In genomic region chr15:25724899-25725298, GRCh38 we compare ENCODE assay signal across 26 cellular contexts.
"Had no signal": no experiment of that assay in that cellular context is flagged by ENCODE, and none has a peak within 500 bp of the region (broad histone marks: within the 10 kb centered on the region; RNA-seq: fewer than 3 reads in every experiment).

No MANE protein-coding gene starts in this region.

- H3K4me3 ChIP-seq: ascending aorta, cardiac muscle cell, esophagus muscularis mucosa, heart right ventricle, left lung, lower lobe of right lung, psoas muscle, thoracic aorta had no signal

- H3K9me3 Mint-ChIP-seq: activated naive CD8-positive, alpha-beta T cell treated with anti-CD3 and anti-CD28 coated beads, Interleukin-2, amount 10 ng/mL, durations not matched to agents 7 days and 5 days; activated T-helper 2 cell treated with anti-CD3 and anti-CD28 coated beads, Interferon-gamma antibody, Interleukin-2, Interleukin-4, amounts not matched to agents 10 μg/mL and 5 μg/mL and 100 μg/mL, durations not matched to agents 14 hours and 24 hours and 36 hours; brain; naive thymus-derived CD8-positive, alpha-beta T cell; neural crest cell had no signal

- H3K4me1 Mint-ChIP-seq: activated naive CD8-positive, alpha-beta T cell treated with anti-CD3 and anti-CD28 coated beads, Interleukin-2, amount 10 ng/mL, durations not matched to agents 7 days and 5 days had no signal

- DNase-seq: activated CD4-positive, alpha-beta T cell treated with anti-CD3 and anti-CD28 coated beads for 1 hour; activated CD4-positive, alpha-beta T cell treated with anti-CD3 and anti-CD28 coated beads, Interleukin-2, amount 50 U/mL, for 1 hour; activated CD8-positive, alpha-beta T cell treated with anti-CD3 and anti-CD28 coated beads, Interleukin-2, amount 10 ng/mL, durations not matched to agents 7 days and 5 days; activated naive CD8-positive, alpha-beta T cell treated with anti-CD3 and anti-CD28 coated beads, Interleukin-2, amount 10 ng/mL, durations not matched to agents 7 days and 5 days; activated T-cell treated with anti-CD3 and anti-CD28 coated beads, Interleukin-2, amount 50 U/mL, for 48 hours; foreskin keratinocyte; heart right ventricle; kidney glomerular epithelial cell; left lung; lower lobe of right lung; mesenchymal stem cell; naive thymus-derived CD8-positive, alpha-beta T cell; nucleus accumbens; psoas muscle; stimulated activated CD4-positive, alpha-beta T cell treated with anti-CD3 and anti-CD28 coated beads, Interleukin-2, amount 100 ng/mL, for 48 hours; stimulated activated naive CD4-positive, alpha-beta T cell treated with Interleukin-2 at 50 U/mL for 16 hours; T-helper 2 cell; trophoblast cell had no signal

- H3K36me3 Mint-ChIP-seq: brain had no signal

- H3K27me3 Mint-ChIP-seq: activated naive CD8-positive, alpha-beta T cell treated with anti-CD3 and anti-CD28 coated beads, Interleukin-2, amount 10 ng/mL, durations not matched to agents 7 days and 5 days; naive thymus-derived CD8-positive, alpha-beta T cell had no signal

- H3K27ac Mint-ChIP-seq: activated CD8-positive, alpha-beta T cell treated with anti-CD3 and anti-CD28 coated beads, Interleukin-2, amount 10 ng/mL, durations not matched to agents 7 days and 5 days; activated naive CD8-positive, alpha-beta T cell treated with anti-CD3 and anti-CD28 coated beads, Interleukin-2, amount 10 ng/mL, durations not matched to agents 7 days and 5 days; activated T-helper 2 cell treated with anti-CD3 and anti-CD28 coated beads, Interferon-gamma antibody, Interleukin-2, Interleukin-4, amounts not matched to agents 10 μg/mL and 5 μg/mL and 100 μg/mL, durations not matched to agents 14 hours and 24 hours and 36 hours; brain had no signal

- H3K27ac ChIP-seq: ascending aorta, cardiac muscle cell, esophagus muscularis mucosa, foreskin keratinocyte, heart right ventricle, left lung, lower lobe of right lung, parathyroid adenoma, psoas muscle, thoracic aorta had no signal

- H3K4me3 Mint-ChIP-seq: activated CD8-positive, alpha-beta T cell treated with anti-CD3 and anti-CD28 coated beads, Interleukin-2, amount 10 ng/mL, durations not matched to agents 7 days and 5 days; activated naive CD8-positive, alpha-beta T cell treated with anti-CD3 and anti-CD28 coated beads, Interleukin-2, amount 10 ng/mL, durations not matched to agents 7 days and 5 days; brain; naive thymus-derived CD8-positive, alpha-beta T cell; neural crest cell had no signal
